In genomic region chr4:86366920-86367319, GRCh38 we compare ENCODE assay signal across 2 cellular contexts.
A peak's percentile ranks its signal among the peaks of the same experiment; 100 is the strongest.
TF ChIP-seq lines count a peak whose summit lies in the region.

No MANE protein-coding gene starts in this region.

TF ChIP-seq in HepG2, 621 proteins besides CTCF, POLR2A, EP300 and RAD21:
- TF ChIP-seq ATF7 (IDR thresholded peaks at IDR 0.05) (peak; percentile 90), ATF7 (CRISPR knock-in tag; IDR thresholded peaks at IDR 0.05) (no peak), ZNF598 (CRISPR knock-in tag; IDR thresholded peaks at IDR 0.05; ENCODE audit: borderline replicate concordance) (no peak), CREB1 (IDR thresholded peaks at IDR 0.05) (peak; percentile 66), CREB1 (CRISPR knock-in tag; IDR thresholded peaks at IDR 0.05) (no peak)

TF ChIP-seq in K562, 482 proteins besides CTCF, POLR2A, EP300 and RAD21:
- no peak for TF ChIP-seq ZNF644 (tag; IDR thresholded peaks at IDR 0.05; ENCODE audit: low read depth)
- peak; percentile 7; the same call in 1 of the 2 replicates for TF ChIP-seq ATF3 (IDR thresholded peaks at IDR 0.05)
- no peak for TF ChIP-seq ATF3 (CRISPR knock-in tag; conservative IDR thresholded peaks at IDR 0.05)
- TF ChIP-seq, protein P1, sequence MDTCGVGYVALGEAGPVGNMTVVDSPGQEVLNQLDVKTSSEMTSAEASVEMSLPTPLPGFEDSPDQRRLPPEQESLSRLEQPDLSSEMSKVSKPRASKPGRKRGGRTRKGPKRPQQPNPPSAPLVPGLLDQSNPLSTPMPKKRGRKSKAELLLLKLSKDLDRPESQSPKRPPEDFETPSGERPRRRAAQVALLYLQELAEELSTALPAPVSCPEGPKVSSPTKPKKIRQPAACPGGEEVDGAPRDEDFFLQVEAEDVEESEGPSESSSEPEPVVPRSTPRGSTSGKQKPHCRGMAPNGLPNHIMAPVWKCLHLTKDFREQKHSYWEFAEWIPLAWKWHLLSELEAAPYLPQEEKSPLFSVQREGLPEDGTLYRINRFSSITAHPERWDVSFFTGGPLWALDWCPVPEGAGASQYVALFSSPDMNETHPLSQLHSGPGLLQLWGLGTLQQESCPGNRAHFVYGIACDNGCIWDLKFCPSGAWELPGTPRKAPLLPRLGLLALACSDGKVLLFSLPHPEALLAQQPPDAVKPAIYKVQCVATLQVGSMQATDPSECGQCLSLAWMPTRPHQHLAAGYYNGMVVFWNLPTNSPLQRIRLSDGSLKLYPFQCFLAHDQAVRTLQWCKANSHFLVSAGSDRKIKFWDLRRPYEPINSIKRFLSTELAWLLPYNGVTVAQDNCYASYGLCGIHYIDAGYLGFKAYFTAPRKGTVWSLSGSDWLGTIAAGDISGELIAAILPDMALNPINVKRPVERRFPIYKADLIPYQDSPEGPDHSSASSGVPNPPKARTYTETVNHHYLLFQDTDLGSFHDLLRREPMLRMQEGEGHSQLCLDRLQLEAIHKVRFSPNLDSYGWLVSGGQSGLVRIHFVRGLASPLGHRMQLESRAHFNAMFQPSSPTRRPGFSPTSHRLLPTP (IDR thresholded peaks at IDR 0.05; ENCODE audit: borderline replicate concordance, extremely low read depth, insufficient read length), result no peak
- TF ChIP-seq C11orf30 (IDR thresholded peaks at IDR 0.05; ENCODE audit: low read depth), result no peak
- no peak for TF ChIP-seq KDM5B (IDR thresholded peaks at IDR 0.05; ENCODE audit: insufficient replicate concordance, low read depth, low read length)
- TF ChIP-seq ZNF184 (CRISPR knock-in tag; IDR thresholded peaks at IDR 0.05), result no peak
- TF ChIP-seq ZNF311 (CRISPR knock-in tag; IDR thresholded peaks at IDR 0.05), result no peak
